In genomic region chr1:198937231-198938031, GRCh38 we compare ENCODE assay signal across 8 cellular contexts.
A peak's percentile ranks its signal among the peaks of the same experiment; 100 is the strongest.
DNase-seq lines count a peak whose midpoint lies in the region; ATAC-seq and TF ChIP-seq lines count a peak whose summit lies in the region.

No MANE protein-coding gene starts in this region.

- H2AFZ ChIP-seq in OCI-LY7 (ENCODE audit: low read length) (peak overlapping the region; percentile 94), parathyroid adenoma (peak overlapping the region; percentile 11)

- no peaks in the 10 kb centered on the region for H4K20me1 ChIP-seq in OCI-LY7 (ENCODE audit: insufficient read depth, low read length)

- intact Hi-C loops in OCI-LY7 (cut with micrococcal nuclease; ENCODE audit: unreplicated experiment) (loop anchor here (1.0 to 10.0 kb wide), 4 partner anchors 176 to 1163 kb away; partner anchors contain the start of genes DENND1B and NEK7), adrenal gland (cut with DNase I) (no loop called here), Right ventricle myocardium superior (cut with DNase I) (no loop called here)

- ATAC-seq in GM21515 (IDR thresholded peaks at IDR 0.05; ENCODE audit: unreplicated experiment) (peak; percentile 91), Right ventricle myocardium superior (ENCODE audit: poor library complexity) (peak; percentile 97)

- H3K4me1 ChIP-seq in OCI-LY7 (ENCODE audit: insufficient read depth, low read length, poor library complexity, severe bottlenecking) = peaks cover 29% of the 10 kb centered on the region
- peaks cover 5 to 8% of the 10 kb centered on the region in 2 donors for H3K4me1 ChIP-seq in adrenal gland (replicated peaks in 1 of 2)
- no peaks in the 10 kb centered on the region for H3K4me1 ChIP-seq in parathyroid adenoma

- H3K4me2 ChIP-seq in OCI-LY7 (ENCODE audit: low read length) (peak overlapping the region; percentile 99), parathyroid adenoma (ENCODE audit: low read length) (peak overlapping the region; percentile 47)

- whole genome bisulfite sequencing in adrenal gland, 4 donors = 7 to 11% (median 10%) methylated on average over 5 of the region's 5 CpGs

- CTCF ChIA-PET in OCI-LY7 (lab: Charles Lee; ENCODE audit: unreplicated experiment) = interaction anchor here (0.9 to 1.0 kb wide), 2 partner anchors 10 to 151 kb away, joined by 3 to 4 read pairs; no protein-coding TSS in a partner anchor

- no peaks in the 10 kb centered on the region for H3K9me2 ChIP-seq in OCI-LY7 (ENCODE audit: insufficient read depth, low read length)

- H3K9ac ChIP-seq in parathyroid adenoma = no peak overlapping the region

- TF ChIP-seq CTCF in OCI-LY7 (conservative IDR thresholded peaks at IDR 0.05; ENCODE audit: low read length) = no peak
- TF ChIP-seq CTCF in adrenal gland (IDR thresholded peaks at IDR 0.05) = no peak
- TF ChIP-seq CTCF in parathyroid adenoma (IDR thresholded peaks at IDR 0.05) = no peak

- peaks cover 52% of the 10 kb centered on the region for H3K79me2 ChIP-seq in OCI-LY7 (ENCODE audit: insufficient read depth, low read depth, low read length)
- no peaks in the 10 kb centered on the region for H3K79me2 ChIP-seq in parathyroid adenoma

- H3K27me3 ChIP-seq in adrenal gland (no peaks in the 10 kb centered on the region), parathyroid adenoma (ENCODE audit: control insufficient read depth, insufficient read depth, low read length) (no peaks in the 10 kb centered on the region)

- POLR2A ChIA-PET in OCI-LY7 (lab: Charles Lee) = interaction anchor here (0.5 to 3.2 kb wide), 46 partner anchors 8 to 1091 kb away, joined by 3 to 40 read pairs (median 4); partner anchors contain the start of gene C1orf53

- peak; percentile 82 to 98 for TF ChIP-seq POLR2A in adrenal gland (IDR thresholded peaks at IDR 0.05)

- DNase-seq in ELR (ENCODE audit: low read depth) (peak; percentile 96), HT1080 (ENCODE audit: low read depth) (peak; percentile 9), OCI-LY7 (ENCODE audit: low spot score) (peak; percentile 94), adrenal gland (peak; percentile 54 to 83 (median 72)), Right ventricle myocardium superior (no peak), NCI-H2196 (lab: John Stamatoyannopoulos, UW; ENCODE audit: unreplicated experiment) (no peak)

- H3K36me3 ChIP-seq in OCI-LY7 (ENCODE audit: insufficient read depth, low read length) = no peaks in the 10 kb centered on the region
- H3K36me3 ChIP-seq in adrenal gland (replicated peaks in 1 of 2) = no peaks in the 10 kb centered on the region
- no peaks in the 10 kb centered on the region for H3K36me3 ChIP-seq in parathyroid adenoma (ENCODE audit: control insufficient read depth, insufficient read depth, low read length)

- H3K27ac ChIP-seq in OCI-LY7 (ENCODE audit: low read depth, low read length, poor library complexity, severe bottlenecking) = peak overlapping the region; percentile 88
- H3K27ac ChIP-seq in adrenal gland = peak overlapping the region; percentile 53 to 82 (median 75)
- no peak overlapping the region for H3K27ac ChIP-seq in parathyroid adenoma

- TSS peak; percentile 81 for BruUV-seq in OCI-LY7 (replicated peaks; lab: Mats Ljungman, UMichigan)

- H3K9me3 ChIP-seq in OCI-LY7 (ENCODE audit: low read length) (no peaks in the 10 kb centered on the region; the same call in 1 of the 2 replicates), adrenal gland (replicated peaks in 1 of 3) (no peaks in the 10 kb centered on the region), parathyroid adenoma (ENCODE audit: control insufficient read depth, low read length) (no peaks in the 10 kb centered on the region)

- H3K4me3 ChIP-seq in OCI-LY7 (ENCODE audit: low read depth, low read length, poor library complexity, severe bottlenecking) (peak overlapping the region; percentile 78), adrenal gland (peak overlapping the region in 3 of 4 donors; percentile 13 to 66 (median 51)), parathyroid adenoma (ENCODE audit: low read depth, low read length) (peak overlapping the region; percentile 45)

Comparison
In these comparisons a context has a peak if more than half of its experiments do, and no peak if none do; other contexts are left out.
1. DNase-seq: peak in ELR (single experiment), HT1080 (single experiment), OCI-LY7 (single experiment) and adrenal gland (7 of 7); none in Right ventricle myocardium superior (single experiment) and NCI-H2196 (single experiment).
2. Peak in every context shown above with its lines, with median percentiles within 50 percentile points of each other: H3K4me3 ChIP-seq.